8 cellular contexts compared by ENCODE assay signal in genomic region chr19:39390759-39391592, GRCh38. TPM values are rescaled to one million over a fixed set of nuclear protein-coding genes. Genes with fewer than 3 reads are reported as not detected.
DNase-seq lines count a peak whose midpoint lies in the region; ATAC-seq, FAIRE-seq and TF ChIP-seq lines count a peak whose summit lies in the region.

MED29 (plus strand) TSS chr19:39391378; CDS start chr19:39391423, 45 bp downstream.
PAF1 (minus strand) TSS chr19:39391106; CDS start chr19:39390864, 242 bp downstream.

- H3K27ac ChIP-seq in AG04450 (ENCODE audit: low read depth, low read length) (peak within 1 kb of the TSS; percentile 94), small intestine (ENCODE audit: low read depth in 1 of 2, low read length in 1 of 2) (peak within 1 kb of the TSS; percentile 72 to 98)

- peaks cover 29% of the 10 kb centered on the region for H3K36me3 ChIP-seq in bronchial epithelial cell (ENCODE audit: control insufficient read depth, insufficient read depth, low read length)
- peaks cover under 1 to 11% of the 10 kb centered on the region in 2 donors for H3K36me3 ChIP-seq in small intestine (ENCODE audit: control insufficient read depth in 2 of 2, insufficient read depth in 2 of 2, low read length in 2 of 2)

- H3K4me3 ChIP-seq in AG04450 (ENCODE audit: low read depth, low read length) (peak within 1 kb of the TSS; percentile 99), WI38 (ENCODE audit: low read depth, low read length) (peak within 1 kb of the TSS; percentile 99), bronchial epithelial cell (ENCODE audit: low read depth, low read length) (peak within 1 kb of the TSS; percentile 81), small intestine (ENCODE audit: low read depth in 1 of 2, low read length in 2 of 2) (peak within 1 kb of the TSS; percentile 68 to 74)

- DNase-seq in AG04450 (ENCODE audit: low read depth, low spot score) (peak; percentile 99), NCI-H2227 treated with DMSO at 0.1 percent for 48 hours (lab: John Stamatoyannopoulos, UW) (peak; percentile 100), bronchial epithelial cell (ENCODE audit: low read depth) (peak; percentile 99), iPS-NIHi11 (ENCODE audit: low spot score) (peak; percentile 93), small intestine (peak; percentile 100)

- peak; percentile 98 for FAIRE-seq in bronchial epithelial cell (lab: Jason Lieb, UNC)
- FAIRE-seq in small intestine (lab: Jason Lieb, UNC), result peak; percentile 80

- POLR2A ChIA-PET in AG04450 (lab: Yijun Ruan, JAX), result interaction anchor here (0.6 to 2.0 kb wide), 15 partner anchors 9 to 443 kb away, joined by 3 to 27 read pairs (median 4); partner anchors contain the start of genes DYRK1B, PLEKHG2, RPS16 and SAMD4B

- H3K9me3 ChIP-seq in AG04450 (ENCODE audit: control insufficient read depth, insufficient read depth, low read length), result peaks cover 3% of the 10 kb centered on the region; the same call in 1 of the 2 replicates
- no peaks in the 10 kb centered on the region for H3K9me3 ChIP-seq in small intestine (ENCODE audit: control insufficient read depth, low read depth)

- peak; percentile 92 for ATAC-seq in GM18907 (IDR thresholded peaks at IDR 0.05; ENCODE audit: unreplicated experiment)
- peak; percentile 89 for ATAC-seq in HG03159 (IDR thresholded peaks at IDR 0.05; ENCODE audit: unreplicated experiment)

- H3K27me3 ChIP-seq in AG04450 (ENCODE audit: control insufficient read depth, insufficient read depth, low read length) (no peaks in the 10 kb centered on the region), bronchial epithelial cell (ENCODE audit: control insufficient read depth, insufficient read depth, low read length) (no peaks in the 10 kb centered on the region), small intestine (ENCODE audit: control insufficient read depth in 2 of 2, insufficient read depth in 2 of 2, low read length in 2 of 2) (no peaks in the 10 kb centered on the region)

- CTCF ChIA-PET in AG04450 (lab: Charles Lee), result interaction anchor here (1.0 kb wide), 1 partner anchor 20 kb away, joined by 3 read pairs; no protein-coding TSS in a partner anchor

- WGBS in small intestine, 3 donors, result 0 to 1% (median 0%) methylated on average over 68 of the region's 68 CpGs

- peaks cover 0 to 2% of the 10 kb centered on the region in 2 donors for H3K4me1 ChIP-seq in small intestine (ENCODE audit: control insufficient read depth in 2 of 2, insufficient read depth in 1 of 2, low read depth in 1 of 2, low read length in 1 of 2)

- no peak for TF ChIP-seq CTCF in AG04450 (IDR thresholded peaks at IDR 0.05; ENCODE audit: low read depth, low read length)
- no peak for TF ChIP-seq CTCF in WI38 (IDR thresholded peaks at IDR 0.05; ENCODE audit: low read depth, low read length)
- peak; percentile 14 for TF ChIP-seq CTCF in bronchial epithelial cell (IDR thresholded peaks at IDR 0.05; ENCODE audit: insufficient read depth, low read length, severe bottlenecking)

RNA-seq across cellular contexts. Expression of gene MED29, which starts in this region (rescaled TPM):
- polyA plus RNA-seq in AG04450 (2011; rRNA removed), result 28.0 and 29.9 TPM in 2 replicates
- 22.2 and 26.5 TPM in 2 replicates for polyA minus RNA-seq in AG04450 (2011; rRNA and poly(A)+ RNA removed)
- total RNA-seq in bronchial epithelial cell, result 6.8 and 7.7 TPM in 2 replicates
- 10 to 100 TPM; 20.3 to 29.3 (median 21.9) TPM for polyA plus RNA-seq in small intestine

RNA-seq across cellular contexts. Expression of gene PAF1, which starts in this region (rescaled TPM):
- 51.9 and 60.5 TPM in 2 replicates for polyA plus RNA-seq in AG04450 (2011; rRNA removed)
- 46.7 and 51.6 TPM in 2 replicates for polyA minus RNA-seq in AG04450 (2011; rRNA and poly(A)+ RNA removed)
- 31.6 and 59.9 TPM in 2 replicates for total RNA-seq in bronchial epithelial cell
- 10 to 100 TPM; 32.9 to 39.2 (median 36.5) TPM for polyA plus RNA-seq in small intestine

Comparison
In these comparisons a context has a peak if more than half of its experiments do, and no peak if none do; other contexts are left out.
1. Peak in every context shown above with its lines: DNase-seq, ATAC-seq, H3K4me3 ChIP-seq and H3K27ac ChIP-seq.